ENCODE assay signal across 8 cellular contexts in the genomic region with DNA sequence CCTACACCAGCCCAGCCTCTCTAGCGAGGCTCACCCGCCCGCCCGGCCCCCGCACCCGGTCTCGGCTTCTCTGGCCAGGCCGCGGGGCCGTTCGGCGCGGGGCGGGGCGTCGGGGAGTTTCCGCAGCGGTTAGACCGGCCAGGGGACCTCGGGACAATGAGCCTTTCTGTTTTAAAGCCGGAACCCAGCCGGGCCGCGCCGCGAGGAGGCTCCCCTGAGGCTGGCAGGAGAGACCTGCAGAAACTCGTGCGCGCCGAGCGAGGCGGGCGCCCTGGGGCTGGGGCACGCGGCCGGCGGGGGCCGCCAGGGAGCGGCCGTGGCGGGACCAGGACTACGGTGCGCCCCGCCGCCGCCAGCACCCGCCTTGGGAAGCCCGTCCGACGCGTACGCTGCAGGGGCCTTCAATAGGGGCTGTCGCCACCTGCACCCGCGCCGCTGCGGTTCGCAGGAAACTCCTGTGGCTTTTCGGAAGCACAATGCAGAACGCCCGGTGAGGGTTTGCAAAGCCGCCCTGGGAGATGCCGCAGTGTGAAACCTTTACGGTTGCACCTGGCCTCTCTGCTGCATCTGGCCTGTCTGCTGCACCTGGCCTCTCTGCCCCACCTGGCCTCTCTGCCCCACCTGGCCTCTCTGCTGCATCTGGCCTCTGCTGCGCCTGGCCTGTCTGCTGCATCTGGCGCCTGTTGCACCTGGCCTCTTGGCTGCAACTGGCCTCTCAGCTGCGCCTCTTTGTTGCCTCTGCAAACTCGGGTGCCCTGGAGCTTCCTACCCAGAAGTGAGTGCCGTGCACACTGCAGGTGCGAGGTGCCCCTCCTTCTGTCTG.
DNase-seq lines count a peak whose midpoint lies in the region; ATAC-seq, FAIRE-seq and TF ChIP-seq lines count a peak whose summit lies in the region.

No MANE protein-coding gene starts in this region.

- ATAC-seq in CD4-positive, CD25-positive, alpha-beta regulatory T cell (ENCODE audit: low read depth in 2 of 2): peak; percentile 44 to 50
- peak; percentile 78 for ATAC-seq in GM19452 (IDR thresholded peaks at IDR 0.05; ENCODE audit: unreplicated experiment)
- peak; percentile 75 for ATAC-seq in HG03521 (IDR thresholded peaks at IDR 0.05; ENCODE audit: unreplicated experiment)
- ATAC-seq in pancreas: peak; percentile 68 to 81 (median 77)

- peak; percentile 18 to 63 (median 25) for DNase-seq in CD4-positive, CD25-positive, alpha-beta regulatory T cell
- DNase-seq in PC-9 (peak; percentile 58 to 72), activated gamma-delta T cell treated with Interleukin-2 at 50 U/mL for 16 hours (peak; percentile 52), head of caudate nucleus (peak in 39 of 42 donors; percentile 23 to 81 (median 50)), pancreas (peak; percentile 71 to 91 (median 83)), mesenteric fat pad (ENCODE audit: low spot score) (no peak)

- no TSS peak for BruUV-seq in PC-9 (replicated peaks; lab: Mats Ljungman, UMichigan)

- peak overlapping the region; percentile 13 for H3K4me3 ChIP-seq in CD4-positive, CD25-positive, alpha-beta regulatory T cell (ENCODE audit: low read depth, low read length)
- peak overlapping the region; percentile 54; the same call in 1 of the 2 replicates for H3K4me3 ChIP-seq in PC-9
- H3K4me3 ChIP-seq in pancreas: peak overlapping the region; percentile 16 to 50 (median 36)

- H3K4me3 Mint-ChIP-seq in CD4-positive, CD25-positive, alpha-beta regulatory T cell: peak overlapping the region; percentile 84 to 93 (median 89)

- H3K4me1 Mint-ChIP-seq in CD4-positive, CD25-positive, alpha-beta regulatory T cell: peaks cover 0 to 13% (median 6%) of the 10 kb centered on the region in 4 donors

- no peaks in the 10 kb centered on the region for H3K79me2 ChIP-seq in PC-9 (ENCODE audit: low read depth)

- WGBS in pancreas, 2 donors: 1 to 2% methylated on average over 70 of the region's 70 CpGs

- H3K4me2 ChIP-seq in PC-9: peak overlapping the region; percentile 75

- H3F3A ChIP-seq in PC-9 (ENCODE audit: insufficient read depth, low read depth): peaks cover 3% of the 10 kb centered on the region; the same call in 1 of the 2 replicates

- TF ChIP-seq CTCF in PC-9 (conservative IDR thresholded peaks at IDR 0.05) (no peak), pancreas (IDR thresholded peaks at IDR 0.05) (no peak)

- no peaks in the 10 kb centered on the region for H3K36me3 ChIP-seq in CD4-positive, CD25-positive, alpha-beta regulatory T cell (ENCODE audit: control insufficient read depth, insufficient read depth, low read length)
- H3K36me3 ChIP-seq in PC-9 (ENCODE audit: low read depth): no peaks in the 10 kb centered on the region
- no peaks in the 10 kb centered on the region for H3K36me3 ChIP-seq in pancreas

- no peaks in the 10 kb centered on the region for H3K27me3 ChIP-seq in CD4-positive, CD25-positive, alpha-beta regulatory T cell (ENCODE audit: control insufficient read depth, insufficient read depth, low read length)
- H3K27me3 ChIP-seq in PC-9 (ENCODE audit: insufficient read depth, low read depth) (no peaks in the 10 kb centered on the region), pancreas (no peaks in the 10 kb centered on the region)

- H3K9me3 Mint-ChIP-seq in CD4-positive, CD25-positive, alpha-beta regulatory T cell: no peaks in the 10 kb centered on the region

- H3K9me2 ChIP-seq in PC-9 (ENCODE audit: insufficient read depth): no peaks in the 10 kb centered on the region

- peak overlapping the region; percentile 60; the same call in 1 of the 2 replicates for H2AFZ ChIP-seq in PC-9

- H3K9me3 ChIP-seq in CD4-positive, CD25-positive, alpha-beta regulatory T cell (ENCODE audit: control insufficient read depth in 2 of 2, low read length in 2 of 2): no peaks in the 10 kb centered on the region
- H3K9me3 ChIP-seq in PC-9 (ENCODE audit: insufficient read depth, low read depth): no peaks in the 10 kb centered on the region
- H3K9me3 ChIP-seq in pancreas: no peaks in the 10 kb centered on the region

- H3K27ac Mint-ChIP-seq in CD4-positive, CD25-positive, alpha-beta regulatory T cell: peak overlapping the region in 1 of 3 donors; percentile 72

- no peak overlapping the region for H3K27ac ChIP-seq in CD4-positive, CD25-positive, alpha-beta regulatory T cell (ENCODE audit: insufficient read depth, low read length, poor library complexity, severe bottlenecking)
- H3K27ac ChIP-seq in PC-9 (no peak overlapping the region), pancreas (peak overlapping the region; percentile 59 to 82 (median 77))

- intact Hi-C loops in PC-9 (cut with micrococcal nuclease; ENCODE audit: unreplicated experiment) (loop anchor here (10.0 kb wide), 1 partner anchor 102 kb away; no protein-coding TSS in a partner anchor), head of caudate nucleus (cut with DNase I) (no loop called here), pancreas (cut with DNase I) (no loop called here)

- peaks cover 13% of the 10 kb centered on the region for H3K27me3 Mint-ChIP-seq in CD4-positive, CD25-positive, alpha-beta regulatory T cell

- CTCF ChIA-PET in PC-9 (lab: Charles Lee): interaction anchor here (0.7 kb wide), 1 partner anchor 24 kb away, joined by 3 read pairs; no protein-coding TSS in a partner anchor

- POLR2A ChIA-PET in PC-9 (lab: Charles Lee; ENCODE audit: unreplicated experiment): no interaction called here

- FAIRE-seq in pancreas (lab: Jason Lieb, UNC): no peak

- no peaks in the 10 kb centered on the region for H4K20me1 ChIP-seq in PC-9 (ENCODE audit: insufficient read depth)

- peaks cover 15% of the 10 kb centered on the region for H3K4me1 ChIP-seq in CD4-positive, CD25-positive, alpha-beta regulatory T cell (ENCODE audit: control insufficient read depth, insufficient read depth, low read length, poor library complexity, severe bottlenecking)
- H3K4me1 ChIP-seq in PC-9 (replicated peaks; ENCODE audit: insufficient read depth) (peaks cover 7% of the 10 kb centered on the region; the same call in 1 of the 2 replicates), pancreas (peaks cover 0 to 12% (median 4%) of the 10 kb centered on the region in 3 donors)

- H3K36me3 Mint-ChIP-seq in CD4-positive, CD25-positive, alpha-beta regulatory T cell: no peaks in the 10 kb centered on the region

Comparison
In these comparisons a context has a peak if more than half of its experiments do, and no peak if none do; other contexts are left out.
1. H3K27ac ChIP-seq: peak in pancreas (4 of 4); none in CD4-positive, CD25-positive, alpha-beta regulatory T cell (single experiment) and PC-9 (single experiment).
2. Peak in every context shown above with its lines, with median percentiles within 50 percentile points of each other: ATAC-seq and H3K4me3 ChIP-seq.